ENCODE assay signal across 2 cellular contexts in genomic region chr11:126451211-126451802, GRCh38.
TF ChIP-seq lines count a peak whose summit lies in the region.

No MANE protein-coding gene starts in this region.

TF ChIP-seq in HEK293, 187 proteins besides CTCF, POLR2A, EP300 and RAD21 (continued from another document):
- TF ChIP-seq, protein P1, sequence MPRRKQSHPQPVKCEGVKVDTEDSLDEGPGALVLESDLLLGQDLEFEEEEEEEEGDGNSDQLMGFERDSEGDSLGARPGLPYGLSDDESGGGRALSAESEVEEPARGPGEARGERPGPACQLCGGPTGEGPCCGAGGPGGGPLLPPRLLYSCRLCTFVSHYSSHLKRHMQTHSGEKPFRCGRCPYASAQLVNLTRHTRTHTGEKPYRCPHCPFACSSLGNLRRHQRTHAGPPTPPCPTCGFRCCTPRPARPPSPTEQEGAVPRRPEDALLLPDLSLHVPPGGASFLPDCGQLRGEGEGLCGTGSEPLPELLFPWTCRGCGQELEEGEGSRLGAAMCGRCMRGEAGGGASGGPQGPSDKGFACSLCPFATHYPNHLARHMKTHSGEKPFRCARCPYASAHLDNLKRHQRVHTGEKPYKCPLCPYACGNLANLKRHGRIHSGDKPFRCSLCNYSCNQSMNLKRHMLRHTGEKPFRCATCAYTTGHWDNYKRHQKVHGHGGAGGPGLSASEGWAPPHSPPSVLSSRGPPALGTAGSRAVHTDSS (tag by site-specific recombination; IDR thresholded peaks at IDR 0.05), result no peak
- TF ChIP-seq TRIM28 (IDR thresholded peaks at IDR 0.05; ENCODE audit: borderline replicate concordance, low read length) (no peak), WT1 (tag by site-specific recombination; IDR thresholded peaks at IDR 0.05) (no peak), ZNF311 (tag by site-specific recombination; IDR thresholded peaks at IDR 0.05; ENCODE audit: borderline replicate concordance) (no peak), ATF2 (tag by site-specific recombination; IDR thresholded peaks at IDR 0.05; ENCODE audit: low read depth) (no peak), ZIC2 (tag by site-specific recombination; IDR thresholded peaks at IDR 0.05) (no peak)
- TF ChIP-seq, protein P2, sequence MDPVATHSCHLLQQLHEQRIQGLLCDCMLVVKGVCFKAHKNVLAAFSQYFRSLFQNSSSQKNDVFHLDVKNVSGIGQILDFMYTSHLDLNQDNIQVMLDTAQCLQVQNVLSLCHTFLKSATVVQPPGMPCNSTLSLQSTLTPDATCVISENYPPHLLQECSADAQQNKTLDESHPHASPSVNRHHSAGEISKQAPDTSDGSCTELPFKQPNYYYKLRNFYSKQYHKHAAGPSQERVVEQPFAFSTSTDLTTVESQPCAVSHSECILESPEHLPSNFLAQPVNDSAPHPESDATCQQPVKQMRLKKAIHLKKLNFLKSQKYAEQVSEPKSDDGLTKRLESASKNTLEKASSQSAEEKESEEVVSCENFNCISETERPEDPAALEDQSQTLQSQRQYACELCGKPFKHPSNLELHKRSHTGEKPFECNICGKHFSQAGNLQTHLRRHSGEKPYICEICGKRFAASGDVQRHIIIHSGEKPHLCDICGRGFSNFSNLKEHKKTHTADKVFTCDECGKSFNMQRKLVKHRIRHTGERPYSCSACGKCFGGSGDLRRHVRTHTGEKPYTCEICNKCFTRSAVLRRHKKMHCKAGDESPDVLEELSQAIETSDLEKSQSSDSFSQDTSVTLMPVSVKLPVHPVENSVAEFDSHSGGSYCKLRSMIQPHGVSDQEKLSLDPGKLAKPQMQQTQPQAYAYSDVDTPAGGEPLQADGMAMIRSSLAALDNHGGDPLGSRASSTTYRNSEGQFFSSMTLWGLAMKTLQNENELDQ (tag by site-specific recombination; IDR thresholded peaks at IDR 0.05; ENCODE audit: low read depth), result no peak
- TF ChIP-seq, protein P3, sequence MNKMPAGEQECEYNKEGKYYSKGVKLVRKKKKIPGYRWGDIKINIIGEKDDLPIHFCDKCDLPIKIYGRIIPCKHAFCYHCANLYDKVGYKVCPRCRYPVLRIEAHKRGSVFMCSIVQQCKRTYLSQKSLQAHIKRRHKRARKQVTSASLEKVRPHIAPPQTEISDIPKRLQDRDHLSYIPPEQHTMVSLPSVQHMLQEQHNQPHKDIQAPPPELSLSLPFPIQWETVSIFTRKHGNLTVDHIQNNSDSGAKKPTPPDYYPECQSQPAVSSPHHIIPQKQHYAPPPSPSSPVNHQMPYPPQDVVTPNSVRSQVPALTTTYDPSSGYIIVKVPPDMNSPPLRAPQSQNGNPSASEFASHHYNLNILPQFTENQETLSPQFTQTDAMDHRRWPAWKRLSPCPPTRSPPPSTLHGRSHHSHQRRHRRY (tag by site-specific recombination; IDR thresholded peaks at IDR 0.05), result no peak
- TF ChIP-seq, protein P4, sequence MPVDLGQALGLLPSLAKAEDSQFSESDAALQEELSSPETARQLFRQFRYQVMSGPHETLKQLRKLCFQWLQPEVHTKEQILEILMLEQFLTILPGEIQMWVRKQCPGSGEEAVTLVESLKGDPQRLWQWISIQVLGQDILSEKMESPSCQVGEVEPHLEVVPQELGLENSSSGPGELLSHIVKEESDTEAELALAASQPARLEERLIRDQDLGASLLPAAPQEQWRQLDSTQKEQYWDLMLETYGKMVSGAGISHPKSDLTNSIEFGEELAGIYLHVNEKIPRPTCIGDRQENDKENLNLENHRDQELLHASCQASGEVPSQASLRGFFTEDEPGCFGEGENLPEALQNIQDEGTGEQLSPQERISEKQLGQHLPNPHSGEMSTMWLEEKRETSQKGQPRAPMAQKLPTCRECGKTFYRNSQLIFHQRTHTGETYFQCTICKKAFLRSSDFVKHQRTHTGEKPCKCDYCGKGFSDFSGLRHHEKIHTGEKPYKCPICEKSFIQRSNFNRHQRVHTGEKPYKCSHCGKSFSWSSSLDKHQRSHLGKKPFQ (tag by site-specific recombination; IDR thresholded peaks at IDR 0.05), result peak; percentile 84

TF ChIP-seq in K562, 482 proteins besides CTCF, POLR2A, EP300 and RAD21:
- no peak for TF ChIP-seq ZNF318 (IDR thresholded peaks at IDR 0.05; ENCODE audit: borderline replicate concordance in 1 of 2, low read depth in 1 of 2)
- TF ChIP-seq SRSF3 (IDR thresholded peaks at IDR 0.05; ENCODE audit: insufficient read depth, low read length), result no peak
- 0 out of 2 replicates have a peak, but pooled peaks have one; percentile 13 for TF ChIP-seq CBX5 (IDR thresholded peaks at IDR 0.05; ENCODE audit: borderline replicate concordance, low read depth)
